24 cellular contexts compared by ENCODE assay signal in the genomic region with DNA sequence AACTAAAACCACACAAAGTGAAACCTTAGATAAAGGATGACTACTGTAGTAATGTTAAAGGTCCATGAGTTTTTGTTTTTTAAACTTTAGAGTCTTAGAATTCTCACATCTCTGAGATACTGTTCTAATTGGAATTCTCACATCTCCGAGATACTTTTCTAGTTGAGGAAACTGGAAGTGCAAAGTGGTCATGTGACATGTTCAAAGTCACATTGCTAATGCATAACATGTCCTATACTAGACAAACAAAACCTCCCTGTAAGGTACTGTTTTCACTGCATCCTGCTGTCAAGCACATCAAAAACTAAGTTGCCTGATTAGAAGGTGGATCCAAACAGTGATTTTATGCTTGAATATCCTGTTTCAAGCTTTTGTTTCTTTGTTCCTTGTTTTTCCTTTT.
"Had no signal": no experiment of that assay in that cellular context is flagged by ENCODE, and none has a peak within 500 bp of the region (broad histone marks: within the 10 kb centered on the region; RNA-seq: fewer than 3 reads in every experiment).

No MANE protein-coding gene starts in this region.

- H3K9me3 Mint-ChIP-seq: endodermal cell; mesothelial cell of epicardium; naive B cell; T-helper 2 cell treated with Interferon-gamma antibody and Interleukin-4, amounts not matched to agents 5 μg/mL and 100 μg/mL, for 36 hours had no signal

- H3K27me3 Mint-ChIP-seq: activated CD4-positive, alpha-beta T cell treated with anti-CD3 and anti-CD28 coated beads for 36 hours; activated CD8-positive, alpha-beta memory T cell treated with anti-CD3 and anti-CD28 coated beads, Interleukin-2, amount 10 ng/mL, durations not matched to agents 7 days and 5 days; activated naive CD8-positive, alpha-beta T cell; naive B cell; progenitor cell of endocrine pancreas had no signal

- H3K4me3 Mint-ChIP-seq: activated CD4-positive, alpha-beta T cell treated with anti-CD3 and anti-CD28 coated beads for 36 hours; activated CD8-positive, alpha-beta memory T cell treated with anti-CD3 and anti-CD28 coated beads, Interleukin-2, amount 10 ng/mL, durations not matched to agents 7 days and 5 days; activated CD8-positive, alpha-beta T cell treated with anti-CD3 and anti-CD28 coated beads, Interleukin-2, amount 10 ng/mL, durations not matched to agents 7 days and 5 days; activated naive CD8-positive, alpha-beta T cell; endodermal cell; mesothelial cell of epicardium; naive B cell; T-helper 2 cell treated with Interferon-gamma antibody and Interleukin-4, amounts not matched to agents 5 μg/mL and 100 μg/mL, for 36 hours had no signal

- H3K4me1 Mint-ChIP-seq: endodermal cell had no signal

- ATAC-seq: activated CD4-positive, alpha-beta T cell treated with anti-CD3 and anti-CD28 coated beads for 36 hours; activated CD8-positive, alpha-beta memory T cell treated with anti-CD3 and anti-CD28 coated beads, Interleukin-2, amount 10 ng/mL, durations not matched to agents 7 days and 5 days; activated CD8-positive, alpha-beta T cell treated with anti-CD3 and anti-CD28 coated beads, Interleukin-2, amount 10 ng/mL, durations not matched to agents 7 days and 5 days; foreskin keratinocyte; sciatic nerve; stimulated activated naive CD8-positive, alpha-beta T cell treated with anti-CD3 and anti-CD28 coated beads, Interleukin-15, Interleukin-2, amounts not matched to agents 100 U/mL and 50 U/mL, for 24 hours had no signal

- DNase-seq: activated CD4-positive, alpha-beta T cell treated with anti-CD3 and anti-CD28 coated beads for 36 hours; activated CD4-positive, CD25-positive, alpha-beta regulatory T cell; activated CD8-positive, alpha-beta memory T cell treated with anti-CD3 and anti-CD28 coated beads, Interleukin-2, amount 10 ng/mL, durations not matched to agents 7 days and 5 days; activated CD8-positive, alpha-beta T cell treated with anti-CD3 and anti-CD28 coated beads, Interleukin-2, amount 10 ng/mL, durations not matched to agents 7 days and 5 days; activated effector memory CD4-positive, alpha-beta T cell treated with Interleukin-2 at 50 U/mL for 16 hours; activated naive CD4-positive, alpha-beta T cell treated with Interleukin-2 at 50 U/mL for 16 hours; activated T-cell treated with anti-CD3 and anti-CD28 coated beads, Interleukin-2, amount 50 U/mL, for 48 hours; adrenal gland; central memory CD4-positive, alpha-beta T cell; endodermal cell; foreskin keratinocyte; islet precursor cell; naive B cell; ovary; stimulated activated CD4-positive, alpha-beta T cell treated with anti-CD3 and anti-CD28 coated beads, Interleukin-12 subunit alpha, Interleukin-12 subunit beta, amount 100 ng/mL, for 4 hours; stimulated activated CD4-positive, alpha-beta T cell treated with anti-CD3 and anti-CD28 coated beads, Interleukin-4, amount 100 ng/mL, for 1 hour; stimulated activated naive CD8-positive, alpha-beta T cell treated with anti-CD3 and anti-CD28 coated beads, Interleukin-15, Interleukin-2, amounts not matched to agents 100 U/mL and 50 U/mL, for 24 hours; trophoblast cell had no signal

- H3K27ac Mint-ChIP-seq: activated CD4-positive, alpha-beta T cell treated with anti-CD3 and anti-CD28 coated beads for 36 hours; activated CD8-positive, alpha-beta memory T cell treated with anti-CD3 and anti-CD28 coated beads, Interleukin-2, amount 10 ng/mL, durations not matched to agents 7 days and 5 days; activated CD8-positive, alpha-beta T cell treated with anti-CD3 and anti-CD28 coated beads, Interleukin-2, amount 10 ng/mL, durations not matched to agents 7 days and 5 days; activated naive CD8-positive, alpha-beta T cell; endodermal cell; mesothelial cell of epicardium; naive B cell; progenitor cell of endocrine pancreas; T-helper 2 cell treated with Interferon-gamma antibody and Interleukin-4, amounts not matched to agents 5 μg/mL and 100 μg/mL, for 36 hours had no signal

- FAIRE-seq: urothelium cell line had no signal
